In genomic region chr10:84537447-84537931, GRCh38 we compare ENCODE assay signal across 8 cellular contexts.
DNase-seq lines count a peak whose midpoint lies in the region; ATAC-seq and FAIRE-seq lines count a peak whose summit lies in the region.

No MANE protein-coding gene starts in this region.

- ATAC-seq in GM18868 (IDR thresholded peaks at IDR 0.05; ENCODE audit: unreplicated experiment) (peak; percentile 74), HG02943 (IDR thresholded peaks at IDR 0.05; ENCODE audit: low read depth, unreplicated experiment) (peak; percentile 68)

- peak; percentile 71 for FAIRE-seq in TTC549 (lab: Jason Lieb, UNC)
- peak; percentile 63 for FAIRE-seq in endometrium (lab: Jason Lieb, UNC)

- DNase-seq in COLO668 (lab: John Stamatoyannopoulos, UW; ENCODE audit: unreplicated experiment) (peak; percentile 26), NCI-H146 (lab: John Stamatoyannopoulos, UW) (peak; percentile 74), middle frontal gyrus (ENCODE audit: extremely low spot score, low spot score) (peak; percentile 33), NCI-H524 treated with DMSO at 0.1 percent for 48 hours (lab: John Stamatoyannopoulos, UW) (no peak)
